Comparison of ENCODE assay signal across 1 cellular context in genomic region chr14:102437997-102438922, GRCh38.
TF ChIP-seq lines count a peak whose summit lies in the region.

No MANE protein-coding gene starts in this region.

TF ChIP-seq in HepG2, 621 proteins besides CTCF, POLR2A, EP300 and RAD21 (continued from another document and continues in another):
- TF ChIP-seq PRDM4 (CRISPR knock-in tag; IDR thresholded peaks at IDR 0.05; ENCODE audit: borderline replicate concordance) (no peak), MEF2D (CRISPR knock-in tag; IDR thresholded peaks at IDR 0.05) (peak; percentile 61; the same call in 1 of the 2 replicates), ZNF569 (CRISPR knock-in tag; IDR thresholded peaks at IDR 0.05; ENCODE audit: borderline replicate concordance) (no peak), STAG1 (CRISPR knock-in tag; IDR thresholded peaks at IDR 0.05) (peak; percentile 96), TEAD3 (CRISPR knock-in tag; optimal IDR thresholded peaks at IDR 0.05; ENCODE audit: borderline replicate concordance) (peak; percentile 53), TOE1 (CRISPR knock-in tag; IDR thresholded peaks at IDR 0.05) (no peak), YY1 (IDR thresholded peaks at IDR 0.05; ENCODE audit: insufficient read depth, insufficient replicate concordance, low read depth, low read length) (peak; percentile 90), ZNF589 (CRISPR knock-in tag; conservative IDR thresholded peaks at IDR 0.05) (no peak), MLLT10 (CRISPR knock-in tag; IDR thresholded peaks at IDR 0.05) (no peak), ELF3 (CRISPR knock-in tag; IDR thresholded peaks at IDR 0.05) (peak; percentile 42; the same call in 1 of the 2 replicates), ZNF136 (CRISPR knock-in tag; IDR thresholded peaks at IDR 0.05; ENCODE audit: low read depth) (no peak), KLF16 (CRISPR knock-in tag; IDR thresholded peaks at IDR 0.05) (peak in 1 of 2 experiments; percentile 32; a peak in 1 of 4 replicates), ZNF512B (CRISPR knock-in tag; IDR thresholded peaks at IDR 0.05; ENCODE audit: borderline replicate concordance) (peak; percentile 52; the same call in 1 of the 2 replicates), ZFP90 (CRISPR knock-in tag; IDR thresholded peaks at IDR 0.05; ENCODE audit: borderline replicate concordance) (no peak), KDM2A (CRISPR knock-in tag; IDR thresholded peaks at IDR 0.05; ENCODE audit: borderline replicate concordance, low read depth) (peak; percentile 83; the same call in 1 of the 2 replicates), ZNF773 (CRISPR knock-in tag; IDR thresholded peaks at IDR 0.05; ENCODE audit: borderline replicate concordance) (no peak), ZNF382 (CRISPR knock-in tag; IDR thresholded peaks at IDR 0.05; ENCODE audit: borderline replicate concordance) (no peak), ZBTB25 (CRISPR knock-in tag; IDR thresholded peaks at IDR 0.05) (no peak), THAP11 (CRISPR knock-in tag; IDR thresholded peaks at IDR 0.05) (0 out of 2 replicates have a peak, but pooled peaks have one; percentile 18), CCDC6 (CRISPR knock-in tag; IDR thresholded peaks at IDR 0.05) (0 out of 2 replicates have a peak, but pooled peaks have one; percentile 51), ZNF841 (CRISPR knock-in tag; IDR thresholded peaks at IDR 0.05; ENCODE audit: borderline replicate concordance) (no peak), MZF1 (CRISPR knock-in tag; IDR thresholded peaks at IDR 0.05; ENCODE audit: borderline replicate concordance) (no peak), ZNF510 (CRISPR knock-in tag; IDR thresholded peaks at IDR 0.05; ENCODE audit: low read depth) (no peak), POGK (CRISPR knock-in tag; conservative IDR thresholded peaks at IDR 0.05) (0 out of 2 replicates have a peak, but pooled peaks have one; percentile 30), POGZ (CRISPR knock-in tag; IDR thresholded peaks at IDR 0.05) (peak; percentile 47; the same call in 1 of the 2 replicates), ARID3A (IDR thresholded peaks at IDR 0.05; ENCODE audit: low read depth, low read length) (no peak), ZNF350 (CRISPR knock-in tag; IDR thresholded peaks at IDR 0.05; ENCODE audit: borderline replicate concordance, low read depth) (peak; percentile 28; the same call in 1 of the 2 replicates), ZNF343 (CRISPR knock-in tag; IDR thresholded peaks at IDR 0.05) (no peak), ARNTL (CRISPR knock-in tag; IDR thresholded peaks at IDR 0.05) (no peak), MAZ (IDR thresholded peaks at IDR 0.05; ENCODE audit: borderline replicate concordance, low read depth, low read length) (peak; percentile 64), MAZ (CRISPR knock-in tag; IDR thresholded peaks at IDR 0.05; ENCODE audit: low read depth) (peak; percentile 83), ARID4A (CRISPR knock-in tag; IDR thresholded peaks at IDR 0.05; ENCODE audit: borderline replicate concordance) (peak; percentile 50; the same call in 1 of the 2 replicates), ZNF501 (CRISPR knock-in tag; IDR thresholded peaks at IDR 0.05) (peak; percentile 41; the same call in 1 of the 2 replicates), BCL6 (CRISPR knock-in tag; IDR thresholded peaks at IDR 0.05) (0 out of 2 replicates have a peak, but pooled peaks have one; percentile 24), KMT2A (CRISPR knock-in tag; IDR thresholded peaks at IDR 0.05) (peak; percentile 58; the same call in 1 of the 2 replicates), ZNF605 (CRISPR knock-in tag; IDR thresholded peaks at IDR 0.05) (peak; percentile 77; the same call in 1 of the 2 replicates), ZBTB4 (CRISPR knock-in tag; IDR thresholded peaks at IDR 0.05; ENCODE audit: borderline replicate concordance) (peak; percentile 76; the same call in 1 of the 2 replicates), ZNF274 (CRISPR knock-in tag; IDR thresholded peaks at IDR 0.05) (0 out of 2 replicates have a peak, but pooled peaks have one; percentile 51), ZFP37 (CRISPR knock-in tag; IDR thresholded peaks at IDR 0.05; ENCODE audit: borderline replicate concordance) (no peak), LCORL (IDR thresholded peaks at IDR 0.05) (no peak), LCORL (CRISPR knock-in tag; IDR thresholded peaks at IDR 0.05) (peak; percentile 32; the same call in 1 of the 2 replicates), ERF (CRISPR knock-in tag; IDR thresholded peaks at IDR 0.05) (peak; percentile 41), ZNF124 (CRISPR knock-in tag; IDR thresholded peaks at IDR 0.05) (no peak), ELF1 (CRISPR knock-in tag; IDR thresholded peaks at IDR 0.05) (0 out of 2 replicates have a peak, but pooled peaks have one; percentile 22), ZGPAT (CRISPR knock-in tag; IDR thresholded peaks at IDR 0.05) (peak; percentile 69; the same call in 1 of the 2 replicates)
